Comparison of ENCODE assay signal across 1 cellular context in the genomic region with DNA sequence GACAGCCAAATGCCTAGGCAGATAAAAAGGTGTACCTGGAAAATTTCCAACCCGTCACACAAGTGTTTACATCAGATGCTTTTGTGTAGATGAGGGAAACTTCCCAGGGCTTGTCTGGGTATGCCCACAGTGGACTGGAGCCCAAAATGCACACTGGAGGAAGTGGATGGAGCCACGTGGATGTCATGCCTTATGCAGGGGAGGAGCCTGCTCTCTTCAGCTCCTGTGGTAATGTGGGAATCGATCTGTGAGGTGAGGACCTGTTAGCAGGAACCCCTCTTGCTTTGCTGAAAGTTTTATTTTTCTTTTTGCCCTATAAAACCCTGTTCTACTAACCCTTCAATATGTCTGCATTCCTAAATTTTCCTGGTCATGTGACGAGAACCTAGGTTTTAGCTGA.
TF ChIP-seq lines count a peak whose summit lies in the region.

No MANE protein-coding gene starts in this region.

TF ChIP-seq in GM23338, 12 proteins besides CTCF, POLR2A, EP300 and RAD21 (continued from another document):
- TF ChIP-seq ZNF331 (CRISPR knock-in tag; IDR thresholded peaks at IDR 0.05; ENCODE audit: low read depth): no peak
